In genomic region chr11:61963282-61964057, GRCh38 we compare ENCODE assay signal across 9 cellular contexts. TPM values are rescaled to one million over a fixed set of nuclear protein-coding genes. Genes with fewer than 3 reads are reported as not detected.
DNase-seq lines count a peak whose midpoint lies in the region; ATAC-seq and TF ChIP-seq lines count a peak whose summit lies in the region.
"Had no signal": no experiment of that assay in that cellular context is flagged by ENCODE, and none has a peak within 500 bp of the region (broad histone marks: within the 10 kb centered on the region; RNA-seq: fewer than 3 reads in every experiment).

No MANE protein-coding gene starts in this region.

- intact Hi-C loops in psoas muscle (cut with DNase I) = loop anchor here (5.0 to 10.0 kb wide), 2 partner anchors 76 to 631 kb away; partner anchors contain the start of gene TUT1 (in 1 of the 2)

- TF ChIP-seq CTCF in WTC11 (IDR thresholded peaks at IDR 0.05) (no peak), fibroblast of villous mesenchyme (IDR thresholded peaks at IDR 0.05; ENCODE audit: insufficient read depth, low read depth, low read length) (no peak), psoas muscle (IDR thresholded peaks at IDR 0.05) (no peak)

- ATAC-seq in WTC11 = no peak
- peak in 3 of 4 donors; percentile 1 to 27 (median 10) for ATAC-seq in psoas muscle

- H3K4me3 ChIP-seq in fibroblast of villous mesenchyme (ENCODE audit: low read depth, low read length) (no peak overlapping the region), psoas muscle (peak overlapping the region; percentile 86)

- H3K27me3 ChIP-seq in psoas muscle (ENCODE audit: insufficient read depth in 3 of 3, low read length in 2 of 3) = no peaks in the 10 kb centered on the region

- 47 to 59% (median 47%) methylated on average over 10 of the region's 10 CpGs for WGBS in psoas muscle, 3 donors

- POLR2A ChIA-PET in WTC11 (lab: Charles Lee) = interaction anchor here (1.0 to 2.9 kb wide), 3 partner anchors 8 to 148 kb away, joined by 3 to 11 read pairs (median 3); partner anchors contain the start of gene BEST1

- H3K4me1 Mint-ChIP-seq in activated naive CD4-positive, alpha-beta T cell treated with anti-CD3 and anti-CD28 coated beads, Interleukin-2, amount 10 ng/mL, durations not matched to agents 7 days and 5 days = peaks cover 39% of the 10 kb centered on the region
- peaks cover 13% of the 10 kb centered on the region for H3K4me1 Mint-ChIP-seq in WTC11

- H3K27me3 Mint-ChIP-seq in activated naive CD4-positive, alpha-beta T cell treated with anti-CD3 and anti-CD28 coated beads, Interleukin-2, amount 10 ng/mL, durations not matched to agents 7 days and 5 days = peaks cover 6% of the 10 kb centered on the region
- no peaks in the 10 kb centered on the region for H3K27me3 Mint-ChIP-seq in WTC11 (ENCODE audit: low read depth)

- no peaks in the 10 kb centered on the region for H3K9me3 ChIP-seq in psoas muscle

- H3K4me3 Mint-ChIP-seq in activated naive CD4-positive, alpha-beta T cell treated with anti-CD3 and anti-CD28 coated beads, Interleukin-2, amount 10 ng/mL, durations not matched to agents 7 days and 5 days = peak overlapping the region; percentile 24
- H3K4me3 Mint-ChIP-seq in WTC11 = no peak overlapping the region

- H3K36me3 ChIP-seq in psoas muscle (ENCODE audit: insufficient read depth in 1 of 2, low read depth in 1 of 2) = peaks cover 3 to 30% of the 10 kb centered on the region in 2 donors

- DNase-seq in activated naive CD4-positive, alpha-beta T cell treated with anti-CD3 and anti-CD28 coated beads, Interleukin-2, amount 10 ng/mL, durations not matched to agents 7 days and 5 days = no peak
- no peak for DNase-seq in activated naive CD4-positive, alpha-beta T cell (lab: John Stamatoyannopoulos, UW)
- DNase-seq in WTC11 (ENCODE audit: low spot score) = no peak
- DNase-seq in fibroblast of villous mesenchyme (ENCODE audit: low read depth) = peak; percentile 67
- DNase-seq in psoas muscle = no peak
- no peak for DNase-seq in SK-N-DZ (ENCODE audit: low spot score)
- DNase-seq in cerebellar cortex (ENCODE audit: low spot score) = no peak
- DNase-seq in stimulated activated CD4-positive, alpha-beta T cell treated with anti-CD3 and anti-CD28 coated beads, Interleukin-2, amount 100 ng/mL, for 48 hours = no peak

- CTCF ChIA-PET in activated naive CD4-positive, alpha-beta T cell treated with anti-CD3 and anti-CD28 coated beads, Interleukin-2, amount 10 ng/mL, durations not matched to agents 7 days and 5 days (lab: Charles Lee) = interaction anchor here (0.7 to 1.7 kb wide), 6 partner anchors 9 to 118 kb away, joined by 3 to 9 read pairs (median 4); no protein-coding TSS in a partner anchor
- CTCF ChIA-PET in WTC11 (lab: Charles Lee) = interaction anchor here (1.7 kb wide), 1 partner anchor 118 kb away, joined by 7 read pairs; no protein-coding TSS in a partner anchor

- no peaks in the 10 kb centered on the region for H3K9me3 Mint-ChIP-seq in activated naive CD4-positive, alpha-beta T cell treated with anti-CD3 and anti-CD28 coated beads, Interleukin-2, amount 10 ng/mL, durations not matched to agents 7 days and 5 days
- no peaks in the 10 kb centered on the region for H3K9me3 Mint-ChIP-seq in WTC11

- peaks cover 36% of the 10 kb centered on the region for H3K4me1 ChIP-seq in psoas muscle

- peaks cover 46% of the 10 kb centered on the region for H3K36me3 Mint-ChIP-seq in activated naive CD4-positive, alpha-beta T cell treated with anti-CD3 and anti-CD28 coated beads, Interleukin-2, amount 10 ng/mL, durations not matched to agents 7 days and 5 days
- peaks cover 35% of the 10 kb centered on the region for H3K36me3 Mint-ChIP-seq in WTC11

- peak overlapping the region; percentile 76 for H3K27ac Mint-ChIP-seq in activated naive CD4-positive, alpha-beta T cell treated with anti-CD3 and anti-CD28 coated beads, Interleukin-2, amount 10 ng/mL, durations not matched to agents 7 days and 5 days
- H3K27ac Mint-ChIP-seq in WTC11 = peak overlapping the region; percentile 45

- peak overlapping the region; percentile 97 for H3K27ac ChIP-seq in psoas muscle

TF ChIP-seq in WTC11, 78 proteins besides CTCF, POLR2A, EP300 and RAD21 (continues in another document):
- no peak for TF ChIP-seq ATF2 (CRISPR knock-in tag; IDR thresholded peaks at IDR 0.05; ENCODE audit: borderline replicate concordance, low read depth)
- no peak for TF ChIP-seq ATF3 (CRISPR knock-in tag; conservative IDR thresholded peaks at IDR 0.05)
- no peak for TF ChIP-seq TCF7 (CRISPR knock-in tag; IDR thresholded peaks at IDR 0.05; ENCODE audit: low read depth)
- TF ChIP-seq ZNF138 (CRISPR knock-in tag; conservative IDR thresholded peaks at IDR 0.05) = no peak
- TF ChIP-seq ZNF281 (CRISPR knock-in tag; IDR thresholded peaks at IDR 0.05) = 0 out of 2 replicates have a peak, but pooled peaks have one; percentile 50
- no peak for TF ChIP-seq ZNF512 (CRISPR knock-in tag; IDR thresholded peaks at IDR 0.05; ENCODE audit: borderline replicate concordance)
- TF ChIP-seq GABPB1 (CRISPR knock-in tag; IDR thresholded peaks at IDR 0.05) = no peak

RNA-seq across cellular contexts. Expression of gene FTH1, which starts 4.0 kb away (rescaled TPM):
- total RNA-seq in WTC11 (2021) = 1,108 to 1,272 TPM (median 1,247 TPM) in 3 replicates
- 453 and 708 TPM in 2 replicates for total RNA-seq in fibroblast of villous mesenchyme
- total RNA-seq in psoas muscle = 1,000 to 10,000 TPM; 2,269 to 5,499 (median 3,297) TPM
- polyA plus RNA-seq in psoas muscle = over 10,000 TPM in 1 of 3 donors, 1,000 to 10,000 TPM in 2; 2,316 to 16,176 (median 3,132) TPM
- 136 and 163 TPM in 2 replicates for polyA plus RNA-seq in SK-N-DZ (2014; cell fraction: cytosol; rRNA removed)
- polyA plus RNA-seq in SK-N-DZ (2014; cell fraction: nucleus; rRNA removed) = 112 and 279 TPM in 2 replicates

RNA-seq across cellular contexts. Expression of gene BEST1, which starts 13.3 kb away (rescaled TPM):
- total RNA-seq in WTC11 (2021) = 0.17 to 0.32 TPM (median 0.21 TPM) in 3 replicates
- total RNA-seq in fibroblast of villous mesenchyme = 3.0 and 3.2 TPM in 2 replicates
- total RNA-seq in psoas muscle = 1 to 10 TPM in 2 of 4 donors, under 1 TPM in 2; 0.81 to 2.1 (median 1.2) TPM
- 1 to 10 TPM; 1.3 to 9.8 (median 1.5) TPM for polyA plus RNA-seq in psoas muscle
- 0.90 and 1.5 TPM in 2 replicates for polyA plus RNA-seq in SK-N-DZ (2014; cell fraction: cytosol; rRNA removed)
- 5.9 and 6.9 TPM in 2 replicates for polyA plus RNA-seq in SK-N-DZ (2014; cell fraction: nucleus; rRNA removed)
- total RNA-seq: Daoy had no signal

RNA-seq across cellular contexts. Expression of gene RAB3IL1, which starts 46.1 kb away (rescaled TPM):
- total RNA-seq in WTC11 (2021) = 7.2 to 11.1 TPM (median 8.9 TPM) in 3 replicates
- total RNA-seq in fibroblast of villous mesenchyme = 6.9 and 10.6 TPM in 2 replicates
- 1 to 10 TPM; 4.9 to 5.9 (median 4.9) TPM for total RNA-seq in psoas muscle
- polyA plus RNA-seq in psoas muscle = 1 to 10 TPM; 1.7 to 5.1 (median 3.5) TPM
- 0.42 and 1.0 TPM in 2 replicates for polyA plus RNA-seq in SK-N-DZ (2014; cell fraction: cytosol; rRNA removed)
- polyA plus RNA-seq in SK-N-DZ (2014; cell fraction: nucleus; rRNA removed) = 2.1 and 2.9 TPM in 2 replicates
